Comparison of ENCODE assay signal across 1 cellular context in genomic region chr17:6713130-6713917, GRCh38.
A peak's percentile ranks its signal among the peaks of the same experiment; 100 is the strongest.
TF ChIP-seq lines count a peak whose summit lies in the region.

Gene SLC13A5 (minus strand): TSS chr17:6713369. CDS start chr17:6713333, 36 bp downstream.

TF ChIP-seq in HepG2, 621 proteins besides CTCF, POLR2A, EP300 and RAD21 (continued from another document and continues in another):
- TF ChIP-seq AFF4 (CRISPR knock-in tag; IDR thresholded peaks at IDR 0.05) (no peak; the same call in 1 of the 2 replicates), PPARG (CRISPR knock-in tag; conservative IDR thresholded peaks at IDR 0.05) (no peak), HNRNPL (IDR thresholded peaks at IDR 0.05; ENCODE audit: low read depth, low read length) (peak; percentile 89), ZSCAN29 (CRISPR knock-in tag; conservative IDR thresholded peaks at IDR 0.05) (no peak), ADNP (CRISPR knock-in tag; IDR thresholded peaks at IDR 0.05) (peak; percentile 11; the same call in 1 of the 2 replicates), ZNF891 (CRISPR knock-in tag; IDR thresholded peaks at IDR 0.05) (peak; percentile 66; the same call in 1 of the 2 replicates), CHCHD3 (CRISPR knock-in tag; IDR thresholded peaks at IDR 0.05) (peak; percentile 74; the same call in 1 of the 2 replicates), JARID2 (CRISPR knock-in tag; IDR thresholded peaks at IDR 0.05; ENCODE audit: insufficient replicate concordance) (no peak), ZFP1 (CRISPR knock-in tag; IDR thresholded peaks at IDR 0.05) (no peak), ZNF678 (CRISPR knock-in tag; IDR thresholded peaks at IDR 0.05) (no peak), MEIS1 (CRISPR knock-in tag; IDR thresholded peaks at IDR 0.05; ENCODE audit: borderline replicate concordance) (0 out of 2 replicates have a peak, but pooled peaks have one; percentile 70), ZIK1 (CRISPR knock-in tag; IDR thresholded peaks at IDR 0.05; ENCODE audit: borderline replicate concordance, low read depth) (no peak), SRSF4 (IDR thresholded peaks at IDR 0.05; ENCODE audit: low read depth, low read length, poor library complexity, severe bottlenecking) (no peak), SP2 (CRISPR knock-in tag; IDR thresholded peaks at IDR 0.05) (no peak), NCOA1 (CRISPR knock-in tag; IDR thresholded peaks at IDR 0.05) (no peak), ZNF550 (CRISPR knock-in tag; IDR thresholded peaks at IDR 0.05; ENCODE audit: borderline replicate concordance) (0 out of 2 replicates have a peak, but pooled peaks have one; percentile 63), MXD4 (CRISPR knock-in tag; IDR thresholded peaks at IDR 0.05) (peak; percentile 41; the same call in 1 of the 2 replicates), ZBTB7A (CRISPR knock-in tag; IDR thresholded peaks at IDR 0.05) (peak; percentile 98), MTERF4 (CRISPR knock-in tag; IDR thresholded peaks at IDR 0.05) (peak; percentile 76; the same call in 1 of the 2 replicates), REPIN1 (CRISPR knock-in tag; IDR thresholded peaks at IDR 0.05; ENCODE audit: borderline replicate concordance, low read depth) (peak; percentile 89), TRAFD1 (CRISPR knock-in tag; IDR thresholded peaks at IDR 0.05; ENCODE audit: borderline replicate concordance) (no peak), SIX1 (CRISPR knock-in tag; IDR thresholded peaks at IDR 0.05; ENCODE audit: borderline replicate concordance) (no peak), CREM (IDR thresholded peaks at IDR 0.05) (no peak), CREM (CRISPR knock-in tag; IDR thresholded peaks at IDR 0.05) (no peak), ZNF547 (CRISPR knock-in tag; IDR thresholded peaks at IDR 0.05) (no peak; the same call in 1 of the 2 replicates), SP140L (CRISPR knock-in tag; IDR thresholded peaks at IDR 0.05; ENCODE audit: borderline replicate concordance) (no peak), KDM1A (CRISPR knock-in tag; IDR thresholded peaks at IDR 0.05) (no peak), BORCS8-MEF2B (CRISPR knock-in tag; IDR thresholded peaks at IDR 0.05) (peak; percentile 93), RORA (CRISPR knock-in tag; IDR thresholded peaks at IDR 0.05) (no peak), MBNL3 (CRISPR knock-in tag; conservative IDR thresholded peaks at IDR 0.05) (no peak), ZNF430 (CRISPR knock-in tag; IDR thresholded peaks at IDR 0.05) (peak; percentile 86), ZFX (CRISPR knock-in tag; IDR thresholded peaks at IDR 0.05; ENCODE audit: low read depth) (peak; percentile 56), ZNF543 (CRISPR knock-in tag; IDR thresholded peaks at IDR 0.05) (no peak), U2AF1 (optimal IDR thresholded peaks at IDR 0.05; ENCODE audit: low read depth, low read length) (no peak), POGZ (CRISPR knock-in tag; IDR thresholded peaks at IDR 0.05) (peak; percentile 63), NR1H2 (CRISPR knock-in tag; IDR thresholded peaks at IDR 0.05; ENCODE audit: borderline replicate concordance, low read depth) (0 out of 2 replicates have a peak, but pooled peaks have one; percentile 29), TBX3 (IDR thresholded peaks at IDR 0.05; ENCODE audit: borderline replicate concordance) (no peak), ZNF205 (CRISPR knock-in tag; IDR thresholded peaks at IDR 0.05) (peak; percentile 28; the same call in 1 of the 2 replicates), HOXA7 (CRISPR knock-in tag; IDR thresholded peaks at IDR 0.05) (no peak), AKAP8 (CRISPR knock-in tag; IDR thresholded peaks at IDR 0.05) (peak; percentile 71; the same call in 1 of the 2 replicates), ZNF790 (CRISPR knock-in tag; IDR thresholded peaks at IDR 0.05; ENCODE audit: borderline replicate concordance) (peak; percentile 64; the same call in 1 of the 2 replicates), NAIF1 (CRISPR knock-in tag; IDR thresholded peaks at IDR 0.05; ENCODE audit: borderline replicate concordance) (peak; percentile 75), ZNF446 (CRISPR knock-in tag; IDR thresholded peaks at IDR 0.05) (peak; percentile 88; the same call in 1 of the 2 replicates), KLF6 (CRISPR knock-in tag; IDR thresholded peaks at IDR 0.05) (peak; percentile 89), ZNF337 (CRISPR knock-in tag; IDR thresholded peaks at IDR 0.05; ENCODE audit: borderline replicate concordance, low read depth) (no peak), FOXC1 (CRISPR knock-in tag; IDR thresholded peaks at IDR 0.05; ENCODE audit: borderline replicate concordance) (no peak), ZNF17 (CRISPR knock-in tag; IDR thresholded peaks at IDR 0.05) (no peak), ZNF510 (CRISPR knock-in tag; IDR thresholded peaks at IDR 0.05; ENCODE audit: low read depth) (no peak; the same call in 1 of the 2 replicates), ARNT (IDR thresholded peaks at IDR 0.05) (no peak), ZNF616 (CRISPR knock-in tag; IDR thresholded peaks at IDR 0.05; ENCODE audit: low read depth) (peak; percentile 48; the same call in 1 of the 2 replicates), RBFOX2 (IDR thresholded peaks at IDR 0.05; ENCODE audit: low read depth, low read length) (peak; percentile 100), ZNF709 (CRISPR knock-in tag; IDR thresholded peaks at IDR 0.05) (peak; percentile 68; the same call in 1 of the 2 replicates), MAX (IDR thresholded peaks at IDR 0.05) (peak; percentile 48; the same call in 1 of the 2 replicates), RXRB (CRISPR knock-in tag; IDR thresholded peaks at IDR 0.05; ENCODE audit: borderline replicate concordance) (peak; percentile 37; the same call in 1 of the 2 replicates), FOXA1 (IDR thresholded peaks at IDR 0.05) (no peak), FOXA1 (CRISPR knock-in tag; IDR thresholded peaks at IDR 0.05) (no peak)
- TF ChIP-seq, protein P1, sequence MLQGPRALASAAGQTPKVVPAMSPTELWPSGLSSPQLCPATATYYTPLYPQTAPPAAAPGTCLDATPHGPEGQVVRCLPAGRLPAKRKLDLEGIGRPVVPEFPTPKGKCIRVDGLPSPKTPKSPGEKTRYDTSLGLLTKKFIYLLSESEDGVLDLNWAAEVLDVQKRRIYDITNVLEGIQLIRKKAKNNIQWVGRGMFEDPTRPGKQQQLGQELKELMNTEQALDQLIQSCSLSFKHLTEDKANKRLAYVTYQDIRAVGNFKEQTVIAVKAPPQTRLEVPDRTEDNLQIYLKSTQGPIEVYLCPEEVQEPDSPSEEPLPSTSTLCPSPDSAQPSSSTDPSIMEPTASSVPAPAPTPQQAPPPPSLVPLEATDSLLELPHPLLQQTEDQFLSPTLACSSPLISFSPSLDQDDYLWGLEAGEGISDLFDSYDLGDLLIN (CRISPR knock-in tag; IDR thresholded peaks at IDR 0.05; ENCODE audit: borderline replicate concordance): peak; percentile 89
- TF ChIP-seq, protein P2, sequence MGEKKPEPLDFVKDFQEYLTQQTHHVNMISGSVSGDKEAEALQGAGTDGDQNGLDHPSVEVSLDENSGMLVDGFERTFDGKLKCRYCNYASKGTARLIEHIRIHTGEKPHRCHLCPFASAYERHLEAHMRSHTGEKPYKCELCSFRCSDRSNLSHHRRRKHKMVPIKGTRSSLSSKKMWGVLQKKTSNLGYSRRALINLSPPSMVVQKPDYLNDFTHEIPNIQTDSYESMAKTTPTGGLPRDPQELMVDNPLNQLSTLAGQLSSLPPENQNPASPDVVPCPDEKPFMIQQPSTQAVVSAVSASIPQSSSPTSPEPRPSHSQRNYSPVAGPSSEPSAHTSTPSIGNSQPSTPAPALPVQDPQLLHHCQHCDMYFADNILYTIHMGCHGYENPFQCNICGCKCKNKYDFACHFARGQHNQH (CRISPR knock-in tag; IDR thresholded peaks at IDR 0.05): peak; percentile 93
- TF ChIP-seq, protein P3, sequence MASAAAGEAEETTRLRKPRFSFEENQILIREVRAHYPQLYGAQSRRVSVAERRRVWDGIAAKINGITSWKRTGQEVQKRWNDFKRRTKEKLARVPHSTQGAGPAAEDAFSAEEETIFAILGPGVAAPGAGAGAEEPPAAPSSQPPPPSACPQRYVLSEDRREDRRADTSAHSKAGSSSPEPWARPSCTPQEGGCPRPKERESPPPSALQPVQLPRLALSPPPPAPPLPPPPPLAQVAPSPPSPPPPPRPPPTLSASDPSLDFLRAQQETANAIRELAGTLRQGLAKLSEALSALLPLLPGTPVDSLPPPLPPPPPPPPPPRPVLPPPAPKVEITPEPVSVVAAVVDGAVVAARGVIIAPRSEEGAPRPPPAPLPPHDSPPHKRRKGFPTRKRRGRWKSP (CRISPR knock-in tag; IDR thresholded peaks at IDR 0.05): peak; percentile 77; the same call in 1 of the 2 replicates
